In the genomic region with DNA sequence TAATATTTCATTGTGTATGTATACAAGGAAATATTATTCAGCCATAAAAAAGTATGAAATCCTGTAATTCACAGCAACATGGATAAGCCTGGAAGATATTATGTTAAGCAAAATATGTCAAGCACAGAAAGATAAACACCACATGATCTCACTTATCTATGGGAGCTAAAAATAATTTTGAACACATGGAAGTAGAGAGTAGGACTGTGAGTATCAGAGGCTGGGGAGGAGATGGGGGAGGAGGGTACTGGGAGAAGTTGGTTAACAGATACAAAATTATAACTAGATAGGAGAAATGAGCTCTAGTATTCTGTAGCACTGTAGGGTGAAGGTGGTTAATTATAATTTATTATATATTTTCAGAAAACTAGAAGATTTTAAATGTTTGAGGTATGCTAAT, we compare ENCODE assay signal across 19 cellular contexts.
DNase-seq lines count a peak whose midpoint lies in the region; ATAC-seq and TF ChIP-seq lines count a peak whose summit lies in the region.
"Had no signal": no experiment of that assay in that cellular context is flagged by ENCODE, and none has a peak within 500 bp of the region (broad histone marks: within the 10 kb centered on the region; RNA-seq: fewer than 3 reads in every experiment).

No MANE protein-coding gene starts in this region.

- H3K36me3 ChIP-seq in vagina: no peaks in the 10 kb centered on the region
- H3K36me3 ChIP-seq: BLaER1, HAP-1 had no signal

- H3K36me3 Mint-ChIP-seq in chondrocyte (ENCODE audit: low read depth) (peaks cover 9% of the 10 kb centered on the region), nephron progenitor cell (ENCODE audit: low read depth) (peaks cover 10% of the 10 kb centered on the region)
- H3K36me3 Mint-ChIP-seq: CD4-positive, CD25-positive, alpha-beta regulatory T cell; CD8-positive, alpha-beta T cell had no signal

- peaks cover 5% of the 10 kb centered on the region for H3K4me1 ChIP-seq in vagina
- H3K4me1 ChIP-seq: BLaER1, Caco-2, HAP-1 had no signal

- DNase-seq in DMS53 (lab: John Stamatoyannopoulos, UW) (peak; percentile 13), DMS53 treated with DMSO at 0.1 percent for 48 hours (lab: John Stamatoyannopoulos, UW; ENCODE audit: unreplicated experiment) (no peak), amniotic epithelial cell (ENCODE audit: low read depth) (peak; percentile 45), chondrocyte (ENCODE audit: low spot score) (no peak), vagina (ENCODE audit: extremely low spot score in 2 of 2) (no peak), nephron progenitor cell (no peak)
- DNase-seq: Caco-2; CD4-positive, CD25-positive, alpha-beta regulatory T cell; CD8-positive, alpha-beta T cell; DMS153; DMS79 treated with DMSO at 0.1 percent for 48 hours; GF-D8; GOT3 had no signal

- H3K27me3 Mint-ChIP-seq in chondrocyte (ENCODE audit: low read depth): no peaks in the 10 kb centered on the region
- no peaks in the 10 kb centered on the region for H3K27me3 Mint-ChIP-seq in nephron progenitor cell (ENCODE audit: low read depth, poor library complexity)

- H3K27ac Mint-ChIP-seq in chondrocyte (ENCODE audit: unreplicated experiment) (peak overlapping the region; percentile 57), nephron progenitor cell (no peak overlapping the region)
- H3K27ac Mint-ChIP-seq: B cell; CD4-positive, CD25-positive, alpha-beta regulatory T cell; CD8-positive, alpha-beta T cell had no signal

- TF ChIP-seq POLR2A in vagina (IDR thresholded peaks at IDR 0.05): no peak

- H3K4me1 Mint-ChIP-seq in chondrocyte (ENCODE audit: low read depth) (peaks cover 55% of the 10 kb centered on the region), nephron progenitor cell (peaks cover 11% of the 10 kb centered on the region)
- H3K4me1 Mint-ChIP-seq: B cell; CD4-positive, CD25-positive, alpha-beta regulatory T cell had no signal

- TF ChIP-seq CTCF in chondrocyte (IDR thresholded peaks at IDR 0.05) (no peak), vagina (IDR thresholded peaks at IDR 0.05) (no peak), nephron progenitor cell (IDR thresholded peaks at IDR 0.05) (no peak)

- H3K9me3 ChIP-seq in vagina: no peaks in the 10 kb centered on the region
- H3K9me3 ChIP-seq: BLaER1, Caco-2, HAP-1 had no signal

- H3K27ac ChIP-seq in vagina: no peak overlapping the region
- H3K27ac ChIP-seq: 22Rv1, BLaER1, C4-2B had no signal

- H3K4me3 Mint-ChIP-seq in chondrocyte (ENCODE audit: unreplicated experiment) (no peak overlapping the region), nephron progenitor cell (no peak overlapping the region)
- H3K4me3 Mint-ChIP-seq: B cell; CD4-positive, CD25-positive, alpha-beta regulatory T cell; CD8-positive, alpha-beta T cell had no signal

- intact Hi-C loops in vagina (cut with DNase I): no loop called here

- no peak overlapping the region for H3K4me3 ChIP-seq in vagina
- H3K4me3 ChIP-seq: BLaER1, HAP-1 had no signal

- H3K9me3 Mint-ChIP-seq in chondrocyte (ENCODE audit: low read depth): peaks cover 20% of the 10 kb centered on the region
- H3K9me3 Mint-ChIP-seq in nephron progenitor cell: peaks cover 14% of the 10 kb centered on the region
- H3K9me3 Mint-ChIP-seq: CD8-positive, alpha-beta T cell had no signal

- ATAC-seq in HG03108 (IDR thresholded peaks at IDR 0.05; ENCODE audit: unreplicated experiment): no peak
- ATAC-seq: CD8-positive, alpha-beta T cell had no signal

- no peaks in the 10 kb centered on the region for H3K27me3 ChIP-seq in vagina
- H3K27me3 ChIP-seq: BLaER1 had no signal

Comparison
In these comparisons a context has a peak if more than half of its experiments do, and no peak if none do; other contexts are left out.
1. DNase-seq: peak in DMS53 (single experiment) and amniotic epithelial cell (single experiment); none in DMS53 treated with DMSO at 0.1 percent for 48 hours (single experiment), chondrocyte (single experiment), vagina (0 of 2) and nephron progenitor cell (single experiment).